ENCODE assay signal across 8 cellular contexts in genomic region chr5:72307573-72307967, GRCh38. TPM values are rescaled to one million over a fixed set of nuclear protein-coding genes. Genes with fewer than 3 reads are reported as not detected.
DNase-seq lines count a peak whose midpoint lies in the region; ATAC-seq and TF ChIP-seq lines count a peak whose summit lies in the region.

No MANE protein-coding gene starts in this region.

- POLR2A ChIA-PET in AG04450 (lab: Yijun Ruan, JAX): interaction anchor here (0.7 to 1.5 kb wide), 4 partner anchors 12 to 525 kb away, joined by 3 to 18 read pairs (median 4); partner anchors contain the start of genes MRPS27 and PTCD2

- no peaks in the 10 kb centered on the region for H3K9me3 Mint-ChIP-seq in IgD-negative memory B cell
- H3K9me3 Mint-ChIP-seq in central memory CD8-positive, alpha-beta T cell: no peaks in the 10 kb centered on the region

- no peaks in the 10 kb centered on the region for H3K36me3 Mint-ChIP-seq in IgD-negative memory B cell
- peaks cover 36% of the 10 kb centered on the region for H3K36me3 Mint-ChIP-seq in central memory CD8-positive, alpha-beta T cell (ENCODE audit: insufficient read depth)

- no peaks in the 10 kb centered on the region for H3K27me3 ChIP-seq in AG04450 (ENCODE audit: control insufficient read depth, insufficient read depth, low read length)
- no peaks in the 10 kb centered on the region for H3K27me3 ChIP-seq in muscle layer of duodenum (ENCODE audit: low read depth, low read length)

- H3K27ac Mint-ChIP-seq in IgD-negative memory B cell: peak overlapping the region; percentile 97 to 99 (median 99)
- H3K27ac Mint-ChIP-seq in central memory CD8-positive, alpha-beta T cell (ENCODE audit: low read depth): peak overlapping the region; percentile 95

- H3K9me3 ChIP-seq in AG04450 (ENCODE audit: control insufficient read depth, insufficient read depth, low read length) (no peaks in the 10 kb centered on the region; the same call in 1 of the 2 replicates), muscle layer of duodenum (ENCODE audit: control insufficient read depth in 1 of 2, low read length in 2 of 2) (no peaks in the 10 kb centered on the region)

- H3K4me3 ChIP-seq in AG04450 (ENCODE audit: low read depth, low read length) (peak overlapping the region; percentile 88), muscle layer of duodenum (ENCODE audit: low read depth in 1 of 2, low read length in 2 of 2) (peak overlapping the region; percentile 68 to 86)

- peak overlapping the region; percentile 95 for H3K27ac ChIP-seq in AG04450 (ENCODE audit: low read depth, low read length)
- H3K27ac ChIP-seq in muscle layer of duodenum (ENCODE audit: low read length): peak overlapping the region; percentile 88

- DNase-seq in AG04450 (ENCODE audit: low read depth, low spot score) (no peak), MV-4-11 (lab: John Stamatoyannopoulos, UW) (no peak), KG1 (lab: John Stamatoyannopoulos, UW) (no peak), NCI-H187 (lab: John Stamatoyannopoulos, UW) (no peak)
- no peak for DNase-seq in central memory CD8-positive, alpha-beta T cell (ENCODE audit: low spot score in 2 of 2)
- DNase-seq in stimulated activated CD4-positive, alpha-beta T cell treated with anti-CD3 and anti-CD28 coated beads, Interleukin-2, amount 100 ng/mL, for 24 hours: no peak

- peak overlapping the region; percentile 92 to 97 (median 96) for H3K4me3 Mint-ChIP-seq in IgD-negative memory B cell
- peak overlapping the region; percentile 90 for H3K4me3 Mint-ChIP-seq in central memory CD8-positive, alpha-beta T cell

- ATAC-seq in central memory CD8-positive, alpha-beta T cell (replicated peaks; ENCODE audit: extremely low read depth, poor library complexity, severe bottlenecking): no peak

- H3K36me3 ChIP-seq in muscle layer of duodenum (ENCODE audit: control insufficient read depth in 1 of 2, insufficient read depth in 2 of 2, low read length in 2 of 2): peaks cover 5 to 32% of the 10 kb centered on the region in 2 donors

- peaks cover 24 to 41% (median 29%) of the 10 kb centered on the region in 3 donors for H3K4me1 Mint-ChIP-seq in IgD-negative memory B cell
- H3K4me1 Mint-ChIP-seq in central memory CD8-positive, alpha-beta T cell: peaks cover 24% of the 10 kb centered on the region

- no peak for TF ChIP-seq CTCF in AG04450 (IDR thresholded peaks at IDR 0.05; ENCODE audit: low read depth, low read length)

- H3K27me3 Mint-ChIP-seq in IgD-negative memory B cell: no peaks in the 10 kb centered on the region
- H3K27me3 Mint-ChIP-seq in central memory CD8-positive, alpha-beta T cell: no peaks in the 10 kb centered on the region

- H3K4me1 ChIP-seq in muscle layer of duodenum (ENCODE audit: control insufficient read depth in 1 of 2, insufficient read depth in 2 of 2, low read length in 2 of 2): peaks cover 4 to 13% of the 10 kb centered on the region in 2 donors

- CTCF ChIA-PET in AG04450 (lab: Charles Lee): interaction anchor here (0.6 to 3.2 kb wide), 13 partner anchors 9 to 832 kb away, joined by 3 to 42 read pairs (median 6); no protein-coding TSS in a partner anchor

RNA-seq across cellular contexts. Expression of gene MRPS27, which starts 12.5 kb away (rescaled TPM):
- polyA plus RNA-seq in AG04450 (2011; rRNA removed) (87.5 and 98.3 TPM in 2 replicates), IgD-negative memory B cell (35.5 TPM)
- 91.9 and 105 TPM in 2 replicates for polyA minus RNA-seq in AG04450 (2011; rRNA and poly(A)+ RNA removed)

RNA-seq across cellular contexts. Expression of gene PTCD2, which starts 12.6 kb away (rescaled TPM):
- polyA plus RNA-seq in AG04450 (2011; rRNA removed): 9.8 and 13.9 TPM in 2 replicates
- polyA minus RNA-seq in AG04450 (2011; rRNA and poly(A)+ RNA removed): 9.8 and 11.5 TPM in 2 replicates
- polyA plus RNA-seq in IgD-negative memory B cell: 2.4 TPM
